ENCODE assay signal across 1 cellular context in genomic region chr21:42923553-42924432, GRCh38.
TF ChIP-seq lines count a peak whose summit lies in the region.

No MANE protein-coding gene starts in this region.

TF ChIP-seq in K562, 482 proteins besides CTCF, POLR2A, EP300 and RAD21 (continued from another document and continues in another):
- TF ChIP-seq UBTF (IDR thresholded peaks at IDR 0.05; ENCODE audit: borderline replicate concordance in 1 of 2, low read depth in 2 of 2, low read length in 2 of 2) (0 out of 4 replicates have a peak, but pooled peaks of 1 of the 2 experiments have one; percentile 69), SRF (CRISPR knock-in tag; IDR thresholded peaks at IDR 0.05) (no peak), HCFC1 (IDR thresholded peaks at IDR 0.05; ENCODE audit: low read depth, low read length) (no peak), OTX1 (CRISPR knock-in tag; IDR thresholded peaks at IDR 0.05) (peak; percentile 94), ELF1 (tag; IDR thresholded peaks at IDR 0.05) (peak; percentile 97), ZNF764 (CRISPR knock-in tag; IDR thresholded peaks at IDR 0.05; ENCODE audit: low read depth) (no peak), GMEB1 (CRISPR knock-in tag; IDR thresholded peaks at IDR 0.05) (no peak), LCOR (CRISPR knock-in tag; IDR thresholded peaks at IDR 0.05) (peak; percentile 97), PREB (CRISPR knock-in tag; IDR thresholded peaks at IDR 0.05) (no peak), ETV1 (tag; conservative IDR thresholded peaks at IDR 0.05; ENCODE audit: low read depth) (peak; percentile 97), MAZ (CRISPR knock-in tag; conservative IDR thresholded peaks at IDR 0.05 in 1 of 2, IDR thresholded peaks at IDR 0.05 in 1 of 2) (peak; percentile 79 to 93), KLF1 (tag; IDR thresholded peaks at IDR 0.05) (peak; percentile 74; the same call in 1 of the 2 replicates), KLF6 (CRISPR knock-in tag; IDR thresholded peaks at IDR 0.05; ENCODE audit: borderline replicate concordance) (peak; percentile 89; the same call in 1 of the 2 replicates), FOXK2 (conservative IDR thresholded peaks at IDR 0.05 in 1 of 2, IDR thresholded peaks at IDR 0.05 in 1 of 2; ENCODE audit: low read depth in 2 of 2) (peak; percentile 78 to 81), ZNF766 (CRISPR knock-in tag; conservative IDR thresholded peaks at IDR 0.05) (peak; percentile 76), MTA2 (IDR thresholded peaks at IDR 0.05; ENCODE audit: low read depth) (peak; percentile 59), THAP12 (CRISPR knock-in tag; IDR thresholded peaks at IDR 0.05) (no peak; the same call in 1 of the 2 replicates), ZNF277 (CRISPR knock-in tag; IDR thresholded peaks at IDR 0.05; ENCODE audit: borderline replicate concordance) (no peak)
- TF ChIP-seq, protein P1, sequence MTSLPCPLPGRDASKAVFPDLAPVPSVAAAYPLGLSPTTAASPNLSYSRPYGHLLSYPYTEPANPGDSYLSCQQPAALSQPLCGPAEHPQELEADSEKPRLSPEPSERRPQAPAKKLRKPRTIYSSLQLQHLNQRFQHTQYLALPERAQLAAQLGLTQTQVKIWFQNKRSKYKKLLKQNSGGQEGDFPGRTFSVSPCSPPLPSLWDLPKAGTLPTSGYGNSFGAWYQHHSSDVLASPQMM (CRISPR knock-in tag; IDR thresholded peaks at IDR 0.05), result no peak
- TF ChIP-seq, protein P2, sequence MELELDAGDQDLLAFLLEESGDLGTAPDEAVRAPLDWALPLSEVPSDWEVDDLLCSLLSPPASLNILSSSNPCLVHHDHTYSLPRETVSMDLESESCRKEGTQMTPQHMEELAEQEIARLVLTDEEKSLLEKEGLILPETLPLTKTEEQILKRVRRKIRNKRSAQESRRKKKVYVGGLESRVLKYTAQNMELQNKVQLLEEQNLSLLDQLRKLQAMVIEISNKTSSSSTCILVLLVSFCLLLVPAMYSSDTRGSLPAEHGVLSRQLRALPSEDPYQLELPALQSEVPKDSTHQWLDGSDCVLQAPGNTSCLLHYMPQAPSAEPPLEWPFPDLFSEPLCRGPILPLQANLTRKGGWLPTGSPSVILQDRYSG (tag; conservative IDR thresholded peaks at IDR 0.05; ENCODE audit: low read depth), result no peak
- TF ChIP-seq, protein P3, sequence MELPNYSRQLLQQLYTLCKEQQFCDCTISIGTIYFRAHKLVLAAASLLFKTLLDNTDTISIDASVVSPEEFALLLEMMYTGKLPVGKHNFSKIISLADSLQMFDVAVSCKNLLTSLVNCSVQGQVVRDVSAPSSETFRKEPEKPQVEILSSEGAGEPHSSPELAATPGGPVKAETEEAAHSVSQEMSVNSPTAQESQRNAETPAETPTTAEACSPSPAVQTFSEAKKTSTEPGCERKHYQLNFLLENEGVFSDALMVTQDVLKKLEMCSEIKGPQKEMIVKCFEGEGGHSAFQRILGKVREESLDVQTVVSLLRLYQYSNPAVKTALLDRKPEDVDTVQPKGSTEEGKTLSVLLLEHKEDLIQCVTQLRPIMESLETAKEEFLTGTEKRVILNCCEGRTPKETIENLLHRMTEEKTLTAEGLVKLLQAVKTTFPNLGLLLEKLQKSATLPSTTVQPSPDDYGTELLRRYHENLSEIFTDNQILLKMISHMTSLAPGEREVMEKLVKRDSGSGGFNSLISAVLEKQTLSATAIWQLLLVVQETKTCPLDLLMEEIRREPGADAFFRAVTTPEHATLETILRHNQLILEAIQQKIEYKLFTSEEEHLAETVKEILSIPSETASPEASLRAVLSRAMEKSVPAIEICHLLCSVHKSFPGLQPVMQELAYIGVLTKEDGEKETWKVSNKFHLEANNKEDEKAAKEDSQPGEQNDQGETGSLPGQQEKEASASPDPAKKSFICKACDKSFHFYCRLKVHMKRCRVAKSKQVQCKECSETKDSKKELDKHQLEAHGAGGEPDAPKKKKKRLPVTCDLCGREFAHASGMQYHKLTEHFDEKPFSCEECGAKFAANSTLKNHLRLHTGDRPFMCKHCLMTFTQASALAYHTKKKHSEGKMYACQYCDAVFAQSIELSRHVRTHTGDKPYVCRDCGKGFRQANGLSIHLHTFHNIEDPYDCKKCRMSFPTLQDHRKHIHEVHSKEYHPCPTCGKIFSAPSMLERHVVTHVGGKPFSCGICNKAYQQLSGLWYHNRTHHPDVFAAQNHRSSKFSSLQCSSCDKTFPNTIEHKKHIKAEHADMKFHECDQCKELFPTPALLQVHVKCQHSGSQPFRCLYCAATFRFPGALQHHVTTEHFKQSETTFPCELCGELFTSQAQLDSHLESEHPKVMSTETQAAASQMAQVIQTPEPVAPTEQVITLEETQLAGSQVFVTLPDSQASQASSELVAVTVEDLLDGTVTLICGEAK (IDR thresholded peaks at IDR 0.05), result peak; percentile 86
- TF ChIP-seq, protein P3 (CRISPR knock-in tag; IDR thresholded peaks at IDR 0.05), result no peak
- TF ChIP-seq, protein P4, sequence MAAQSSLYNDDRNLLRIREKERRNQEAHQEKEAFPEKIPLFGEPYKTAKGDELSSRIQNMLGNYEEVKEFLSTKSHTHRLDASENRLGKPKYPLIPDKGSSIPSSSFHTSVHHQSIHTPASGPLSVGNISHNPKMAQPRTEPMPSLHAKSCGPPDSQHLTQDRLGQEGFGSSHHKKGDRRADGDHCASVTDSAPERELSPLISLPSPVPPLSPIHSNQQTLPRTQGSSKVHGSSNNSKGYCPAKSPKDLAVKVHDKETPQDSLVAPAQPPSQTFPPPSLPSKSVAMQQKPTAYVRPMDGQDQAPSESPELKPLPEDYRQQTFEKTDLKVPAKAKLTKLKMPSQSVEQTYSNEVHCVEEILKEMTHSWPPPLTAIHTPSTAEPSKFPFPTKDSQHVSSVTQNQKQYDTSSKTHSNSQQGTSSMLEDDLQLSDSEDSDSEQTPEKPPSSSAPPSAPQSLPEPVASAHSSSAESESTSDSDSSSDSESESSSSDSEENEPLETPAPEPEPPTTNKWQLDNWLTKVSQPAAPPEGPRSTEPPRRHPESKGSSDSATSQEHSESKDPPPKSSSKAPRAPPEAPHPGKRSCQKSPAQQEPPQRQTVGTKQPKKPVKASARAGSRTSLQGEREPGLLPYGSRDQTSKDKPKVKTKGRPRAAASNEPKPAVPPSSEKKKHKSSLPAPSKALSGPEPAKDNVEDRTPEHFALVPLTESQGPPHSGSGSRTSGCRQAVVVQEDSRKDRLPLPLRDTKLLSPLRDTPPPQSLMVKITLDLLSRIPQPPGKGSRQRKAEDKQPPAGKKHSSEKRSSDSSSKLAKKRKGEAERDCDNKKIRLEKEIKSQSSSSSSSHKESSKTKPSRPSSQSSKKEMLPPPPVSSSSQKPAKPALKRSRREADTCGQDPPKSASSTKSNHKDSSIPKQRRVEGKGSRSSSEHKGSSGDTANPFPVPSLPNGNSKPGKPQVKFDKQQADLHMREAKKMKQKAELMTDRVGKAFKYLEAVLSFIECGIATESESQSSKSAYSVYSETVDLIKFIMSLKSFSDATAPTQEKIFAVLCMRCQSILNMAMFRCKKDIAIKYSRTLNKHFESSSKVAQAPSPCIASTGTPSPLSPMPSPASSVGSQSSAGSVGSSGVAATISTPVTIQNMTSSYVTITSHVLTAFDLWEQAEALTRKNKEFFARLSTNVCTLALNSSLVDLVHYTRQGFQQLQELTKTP (IDR thresholded peaks at IDR 0.05; ENCODE audit: low read depth in 1 of 2, partially characterized antibody in 2 of 2), result peak; percentile 82 to 94
